ENCODE assay signal across 23 cellular contexts in the genomic region with DNA sequence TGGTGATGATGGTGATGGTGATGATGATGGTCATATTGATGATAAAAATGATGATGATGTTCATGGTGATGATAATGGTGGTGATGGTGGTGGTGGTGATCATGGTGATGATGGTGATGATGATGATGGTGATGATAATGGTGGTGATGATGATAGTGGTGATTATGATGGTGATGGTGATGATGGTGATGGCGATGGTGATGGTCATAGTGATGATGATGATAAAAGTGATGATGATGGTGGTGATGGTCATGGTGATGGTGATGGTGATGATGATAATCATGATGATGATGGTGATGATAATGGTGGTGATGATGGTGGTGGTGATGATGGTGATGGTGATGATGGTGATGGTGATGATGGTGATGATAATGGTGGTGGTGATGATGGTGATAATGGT.
DNase-seq lines count a peak whose midpoint lies in the region; ATAC-seq, FAIRE-seq and TF ChIP-seq lines count a peak whose summit lies in the region.
"Had no signal": no experiment of that assay in that cellular context is flagged by ENCODE, and none has a peak within 500 bp of the region (broad histone marks: within the 10 kb centered on the region; RNA-seq: fewer than 3 reads in every experiment).

No MANE protein-coding gene starts in this region.

- no peaks in the 10 kb centered on the region for H4K20me1 ChIP-seq in K562 (replicated peaks; ENCODE audit: control insufficient read depth, insufficient read depth, low read length)
- H4K20me1 ChIP-seq: BLaER1 had no signal

- H2AFZ ChIP-seq in K562 (ENCODE audit: low read depth, low read length) (no peak overlapping the region), neuronal stem cell (ENCODE audit: low read length) (no peak overlapping the region)

- H2BK15ac ChIP-seq in neuronal stem cell (ENCODE audit: low read length), result no peak overlapping the region

- peaks cover 3% of the 10 kb centered on the region for H3K9me3 Mint-ChIP-seq in stimulated activated memory B cell treated with anti-CD40 and anti-IgM and Interleukin-4, amounts not matched to agents 10 μg/mL and 1 μg/mL and 100 μg/mL, for 72 hours

- H3K27me3 ChIP-seq in K562 (ENCODE audit: control insufficient read depth in 2 of 2, insufficient read depth in 2 of 2, low read length in 2 of 2) (peaks cover 4 to 12% of the 10 kb centered on the region in 2 experiments; a peak in 3 of 5 replicates), neuronal stem cell (ENCODE audit: control insufficient read depth in 3 of 3, insufficient read depth in 3 of 3, low read depth in 1 of 3, low read length in 3 of 3) (no peaks in the 10 kb centered on the region)
- H3K27me3 ChIP-seq: BE2C, BLaER1 had no signal

- H3K36me3 ChIP-seq in HEK293 (ENCODE audit: control insufficient read depth in 2 of 2, insufficient read depth in 1 of 2, low read length in 2 of 2) (no peaks in the 10 kb centered on the region), K562 (ENCODE audit: control insufficient read depth, insufficient read depth, low read length) (no peaks in the 10 kb centered on the region), neuronal stem cell (replicated peaks in 1 of 2; ENCODE audit: control insufficient read depth in 2 of 2, insufficient read depth in 2 of 2, low read length in 2 of 2) (no peaks in the 10 kb centered on the region)
- H3K36me3 ChIP-seq: BE2C, BLaER1 had no signal

- no TSS peak for BruUV-seq in K562 (replicated peaks; lab: Mats Ljungman, UMichigan)

- H3K23ac ChIP-seq in neuronal stem cell (ENCODE audit: low read depth, low read length, poor library complexity), result peak overlapping the region; percentile 8

- no peak overlapping the region for H4K8ac ChIP-seq in neuronal stem cell (ENCODE audit: low read depth, low read length)

- POLR2A ChIA-PET in HEK293 (lab: Yijun Ruan, JAX) (no interaction called here), K562 (lab: Yijun Ruan, JAX) (no interaction called here)

- H3K4me1 ChIP-seq in HEK293 (ENCODE audit: control insufficient read depth, insufficient read depth, low read length), result no peaks in the 10 kb centered on the region
- H3K4me1 ChIP-seq in K562 (replicated peaks in 1 of 2; ENCODE audit: control insufficient read depth in 2 of 2, insufficient read depth in 2 of 2, low read length in 2 of 2), result no peaks in the 10 kb centered on the region
- H3K4me1 ChIP-seq in neuronal stem cell (ENCODE audit: control insufficient read depth in 2 of 2, insufficient read depth in 1 of 2, low read depth in 1 of 2, low read length in 2 of 2), result peaks cover 0 to under 1% of the 10 kb centered on the region in 2 donors
- H3K4me1 ChIP-seq: BE2C, BLaER1 had no signal

- no peaks in the 10 kb centered on the region for H3K36me3 Mint-ChIP-seq in stimulated activated memory B cell treated with anti-CD40 and anti-IgM and Interleukin-4, amounts not matched to agents 10 μg/mL and 1 μg/mL and 100 μg/mL, for 72 hours
- H3K36me3 Mint-ChIP-seq: CD14-positive monocyte; CD4-positive, alpha-beta memory T cell; CD4-positive, CD25-positive, alpha-beta regulatory T cell; CD8-positive, alpha-beta memory T cell had no signal

- no peaks in the 10 kb centered on the region for H3K9me1 ChIP-seq in K562 (ENCODE audit: control insufficient read depth, insufficient read depth, low read length)

- no peak overlapping the region for H2BK120ac ChIP-seq in neuronal stem cell (ENCODE audit: low read depth, low read length)

- H3K27ac ChIP-seq in HEK293 (ENCODE audit: extremely low read depth, low read depth, low read length), result no peak overlapping the region
- H3K27ac ChIP-seq in K562 (ENCODE audit: extremely low read depth, low read depth, low read length), result no peak overlapping the region
- no peak overlapping the region for H3K27ac ChIP-seq in neuronal stem cell (replicated peaks; ENCODE audit: low read length)
- H3K27ac ChIP-seq in coronary artery, result no peak overlapping the region
- H3K27ac ChIP-seq: BLaER1 had no signal

- TF ChIP-seq CTCF in D721Med (IDR thresholded peaks at IDR 0.05; ENCODE audit: insufficient read depth, missing control alignments) (no peak), HEK293 (tag by site-specific recombination; IDR thresholded peaks at IDR 0.05) (no peak), K562 (IDR thresholded peaks at IDR 0.05 in 2 of 3, conservative IDR thresholded peaks at IDR 0.05 in 1 of 3; ENCODE audit: insufficient read depth in 2 of 3, low read depth in 1 of 3, low read length in 3 of 3) (no peak), coronary artery (IDR thresholded peaks at IDR 0.05) (no peak)

- no peak overlapping the region for H2BK12ac ChIP-seq in neuronal stem cell (ENCODE audit: low read length)

- intact Hi-C loops in K562 (cut with micrococcal nuclease), result no loop called here

- H2BK5ac ChIP-seq in neuronal stem cell (ENCODE audit: low read length), result no peak overlapping the region

- no peak overlapping the region for H2AK5ac ChIP-seq in neuronal stem cell (ENCODE audit: low read depth, low read length)

- in situ Hi-C loops in K562 (cut with MboI), result no loop called here

- no peak for TF ChIP-seq RAD21 in K562 (CRISPR knock-in tag; conservative IDR thresholded peaks at IDR 0.05 in 1 of 2, IDR thresholded peaks at IDR 0.05 in 1 of 2)

- no peak overlapping the region for H3K27ac Mint-ChIP-seq in stimulated activated memory B cell treated with anti-CD40 and anti-IgM and Interleukin-4, amounts not matched to agents 10 μg/mL and 1 μg/mL and 100 μg/mL, for 72 hours
- H3K27ac Mint-ChIP-seq: CD14-positive monocyte; CD4-positive, alpha-beta memory T cell; CD4-positive, CD25-positive, alpha-beta regulatory T cell; CD8-positive, alpha-beta memory T cell had no signal

- no peak overlapping the region for H3K18ac ChIP-seq in neuronal stem cell (ENCODE audit: low read length)

- no peak for TF ChIP-seq EP300 in K562 (IDR thresholded peaks at IDR 0.05; ENCODE audit: low read length)

- no peak overlapping the region for H3K14ac ChIP-seq in neuronal stem cell (ENCODE audit: low read length)

- no peak overlapping the region for H3K4ac ChIP-seq in neuronal stem cell (ENCODE audit: low read length)

- FAIRE-seq in D721Med (lab: Jason Lieb, UNC) (peak; percentile 32), K562 (lab: Jason Lieb, UNC) (no peak)
- FAIRE-seq: A204.1, G401.6, GM12891, GM19239 had no signal

- no peaks in the 10 kb centered on the region for H3K79me1 ChIP-seq in neuronal stem cell (ENCODE audit: low read depth, low read length)

- no peak for TF ChIP-seq POLR2A in K562 (conservative IDR thresholded peaks at IDR 0.05)

- ATAC-seq in K562, result no peak
- no peak for ATAC-seq in stimulated activated memory B cell treated with anti-CD40 and anti-IgM and Interleukin-4, amounts not matched to agents 10 μg/mL and 1 μg/mL and 100 μg/mL, for 72 hours

- DNase-seq in D721Med (ENCODE audit: insufficient read length, low spot score), result no peak
- DNase-seq in K562 (ENCODE audit: extremely low read depth in 1 of 4, low spot score in 3 of 4), result no peak
- DNase-seq in neuronal stem cell (ENCODE audit: low spot score), result no peak
- no peak for DNase-seq in NCI-H2227 treated with DMSO at 0.1 percent for 48 hours (lab: John Stamatoyannopoulos, UW)
- no peak for DNase-seq in coronary artery (ENCODE audit: low spot score)
- DNase-seq: 8988T; ACHN; BE2C; C1 segment of cervical spinal cord; CD4-positive, alpha-beta memory T cell; CD4-positive, CD25-positive, alpha-beta regulatory T cell; CD8-positive, alpha-beta memory T cell; COR-L47; DMS79 treated with DMSO at 0.1 percent for 48 hours; GF-D8 had no signal

- WGBS in K562 (ENCODE audit: insufficient coverage, low coverage, missing lambda C conversion rate), result 0% methylated on average over 1 of the region's 1 CpG
- WGBS in neuronal stem cell (ENCODE audit: extremely low coverage in 2 of 2, insufficient read length in 2 of 2, insufficient replicate concordance in 1 of 2), 2 donors, result 100% methylated on average over 1 of the region's 1 CpG; no CpG with 5 or more reads in 1 of the 2 donors

- H3K9me3 ChIP-seq in HEK293 (ENCODE audit: control insufficient read depth, insufficient read depth, low read depth, low read length) (no peaks in the 10 kb centered on the region), K562 (replicated peaks; ENCODE audit: control insufficient read depth, insufficient read depth, low read depth, low read length) (no peaks in the 10 kb centered on the region), neuronal stem cell (replicated peaks in 1 of 2; ENCODE audit: control insufficient read depth in 2 of 2, insufficient read depth in 1 of 2, low read depth in 1 of 2, low read length in 2 of 2) (no peaks in the 10 kb centered on the region)
- H3K9me3 ChIP-seq: BE2C had no signal

- H3K4me1 Mint-ChIP-seq in stimulated activated memory B cell treated with anti-CD40 and anti-IgM and Interleukin-4, amounts not matched to agents 10 μg/mL and 1 μg/mL and 100 μg/mL, for 72 hours, result no peaks in the 10 kb centered on the region
- H3K4me1 Mint-ChIP-seq: CD14-positive monocyte; CD4-positive, CD25-positive, alpha-beta regulatory T cell; CD8-positive, alpha-beta memory T cell had no signal

- H3K79me2 ChIP-seq in K562 (ENCODE audit: control insufficient read depth, insufficient read depth, low read length), result no peaks in the 10 kb centered on the region

- CTCF ChIA-PET in HEK293 (lab: Yijun Ruan, JAX), result no interaction called here
- CTCF ChIA-PET in K562 (lab: Yijun Ruan, JAX; ENCODE audit: low intra/inter-chr PET ratio), result no interaction called here

- no peak overlapping the region for H3K4me3 Mint-ChIP-seq in stimulated activated memory B cell treated with anti-CD40 and anti-IgM and Interleukin-4, amounts not matched to agents 10 μg/mL and 1 μg/mL and 100 μg/mL, for 72 hours
- H3K4me3 Mint-ChIP-seq: CD14-positive monocyte; CD4-positive, alpha-beta memory T cell; CD4-positive, CD25-positive, alpha-beta regulatory T cell; CD8-positive, alpha-beta memory T cell had no signal

- H3K4me2 ChIP-seq in K562 (ENCODE audit: insufficient read depth, low read length) (no peak overlapping the region), neuronal stem cell (ENCODE audit: insufficient read depth, low read length, poor library complexity, severe bottlenecking) (no peak overlapping the region)
- H3K4me2 ChIP-seq: BLaER1 had no signal

- no peaks in the 10 kb centered on the region for H3K27me3 Mint-ChIP-seq in stimulated activated memory B cell treated with anti-CD40 and anti-IgM and Interleukin-4, amounts not matched to agents 10 μg/mL and 1 μg/mL and 100 μg/mL, for 72 hours
- H3K27me3 Mint-ChIP-seq: CD4-positive, alpha-beta memory T cell; CD4-positive, CD25-positive, alpha-beta regulatory T cell had no signal

- H3K9ac ChIP-seq in K562 (ENCODE audit: insufficient read depth in 1 of 2, low read depth in 2 of 2, low read length in 2 of 2), result no peak overlapping the region
- no peak overlapping the region for H3K9ac ChIP-seq in neuronal stem cell (ENCODE audit: low read depth, low read length, poor library complexity)
- H3K9ac ChIP-seq: BLaER1 had no signal

- H3K4me3 ChIP-seq in HEK293 (ENCODE audit: low read depth, low read length), result no peak overlapping the region
- no peak overlapping the region for H3K4me3 ChIP-seq in K562
- H3K4me3 ChIP-seq in neuronal stem cell (ENCODE audit: low read length in 2 of 2), result peak overlapping the region in 1 of 2 donors; percentile 23
- no peak overlapping the region for H3K4me3 ChIP-seq in coronary artery
- H3K4me3 ChIP-seq: BLaER1 had no signal

- no peak overlapping the region for H4K91ac ChIP-seq in neuronal stem cell (ENCODE audit: low read depth, low read length, poor library complexity)

TF ChIP-seq in HEK293, 187 proteins besides CTCF, POLR2A, EP300 and RAD21 (continues in another document):
- TF ChIP-seq ZNF473 (tag by site-specific recombination; IDR thresholded peaks at IDR 0.05), result no peak
